Comparison of ENCODE assay signal across 1 cellular context in genomic region chr11:69449320-69450063, GRCh38.
TF ChIP-seq lines count a peak whose summit lies in the region.

No MANE protein-coding gene starts in this region.

TF ChIP-seq in SK-N-SH, 30 proteins besides CTCF, POLR2A, EP300 and RAD21 (continued from another document):
- TF ChIP-seq USF2 (IDR thresholded peaks at IDR 0.05; ENCODE audit: borderline replicate concordance, low read depth, low read length) (no peak), MXI1 (IDR thresholded peaks at IDR 0.05; ENCODE audit: low read depth, low read length) (peak; percentile 78), NFIC (IDR thresholded peaks at IDR 0.05; ENCODE audit: borderline replicate concordance) (no peak), POLR2AphosphoS5 (IDR thresholded peaks at IDR 0.05; ENCODE audit: low read depth, low read length) (no peak), GATA2 (CRISPR knock-in tag; IDR thresholded peaks at IDR 0.05) (peak; percentile 45), ZBTB33 (IDR thresholded peaks at IDR 0.05; ENCODE audit: borderline replicate concordance, low read depth) (no peak), SIN3A (IDR thresholded peaks at IDR 0.05; ENCODE audit: borderline replicate concordance, low read depth, low read length) (no peak), USF1 (IDR thresholded peaks at IDR 0.05; ENCODE audit: borderline replicate concordance, low read depth) (no peak)
